ENCODE assay signal across 8 cellular contexts in the genomic region with DNA sequence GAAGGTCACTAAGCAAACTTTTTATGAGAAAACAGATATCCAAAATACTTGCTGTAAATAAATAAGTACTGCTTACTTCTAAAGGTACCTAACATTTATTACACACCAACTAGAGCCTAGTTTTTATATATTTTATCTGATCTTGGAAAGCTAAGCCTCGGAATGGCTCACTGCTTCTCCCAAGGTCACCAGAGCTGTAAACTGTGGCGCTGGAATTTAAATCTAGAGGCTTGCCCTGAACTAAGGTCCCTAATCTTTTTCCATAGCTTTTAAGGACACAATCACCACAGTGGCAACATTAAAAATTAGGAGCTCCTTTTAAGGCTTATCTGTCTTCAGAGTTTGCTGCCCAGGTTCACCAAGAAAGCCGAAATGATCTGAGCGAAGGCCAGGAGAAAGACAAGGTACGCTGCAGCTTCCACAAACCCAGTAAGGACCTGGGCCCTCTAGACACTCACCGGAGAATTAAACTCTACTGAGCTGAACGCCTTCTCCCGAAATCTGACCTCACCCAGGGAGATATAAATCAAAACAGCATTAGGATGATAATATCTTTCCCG. TPM values are rescaled to one million over a fixed set of nuclear protein-coding genes. Genes with fewer than 3 reads are reported as not detected.
DNase-seq lines count a peak whose midpoint lies in the region; ATAC-seq and TF ChIP-seq lines count a peak whose summit lies in the region.

No MANE protein-coding gene starts in this region.

- peaks cover 23% of the 10 kb centered on the region for H3K36me3 Mint-ChIP-seq in activated CD4-positive, alpha-beta memory T cell treated with anti-CD3 and anti-CD28 coated beads, Interleukin-2, amount 10 ng/mL, durations not matched to agents 7 days and 5 days (ENCODE audit: low read depth)

- H3K27ac ChIP-seq in psoas muscle, result peak overlapping the region; percentile 85

- H3K27me3 Mint-ChIP-seq in activated CD4-positive, alpha-beta memory T cell treated with anti-CD3 and anti-CD28 coated beads, Interleukin-2, amount 10 ng/mL, durations not matched to agents 7 days and 5 days, result no peaks in the 10 kb centered on the region

- intact Hi-C loops in left cardiac atrium (cut with DNase I) (no loop called here), psoas muscle (cut with DNase I) (loop anchor here in 1 of 2 donors (10.0 kb wide), 1 partner anchor 352 kb away; a partner anchor contains a TSS)

- POLR2A ChIA-PET in activated CD4-positive, alpha-beta memory T cell treated with anti-CD3 and anti-CD28 coated beads, Interleukin-2, amount 10 ng/mL, durations not matched to agents 7 days and 5 days (lab: Charles Lee), result interaction anchor here (0.9 to 9.5 kb wide), 6 partner anchors 10 to 352 kb away, joined by 3 to 144 read pairs (median 6); a partner anchor contains a TSS

- H3K4me1 ChIP-seq in psoas muscle, result peaks cover 16% of the 10 kb centered on the region

- peak; percentile 79 for DNase-seq in NCI-H2171 treated with DMSO at 0.1 percent for 48 hours (lab: John Stamatoyannopoulos, UW)
- no peak for DNase-seq in NCI-H2171 (lab: John Stamatoyannopoulos, UW)
- DNase-seq in activated CD4-positive, alpha-beta memory T cell treated with anti-CD3 and anti-CD28 coated beads, Interleukin-2, amount 10 ng/mL, durations not matched to agents 7 days and 5 days, result no peak
- no peak for DNase-seq in left cardiac atrium
- DNase-seq in psoas muscle, result no peak
- DNase-seq in putamen (ENCODE audit: low spot score), result no peak
- no peak for DNase-seq in SK-N-DZ (ENCODE audit: low spot score)

- CTCF ChIA-PET in activated CD4-positive, alpha-beta memory T cell treated with anti-CD3 and anti-CD28 coated beads, Interleukin-2, amount 10 ng/mL, durations not matched to agents 7 days and 5 days (lab: Charles Lee), result interaction anchor here (1.3 to 2.8 kb wide), 4 partner anchors 9 to 278 kb away, joined by 4 to 29 read pairs (median 9); a partner anchor contains a TSS

- 0 to 2% (median 1%) methylated on average over 9 of the region's 9 CpGs for WGBS in psoas muscle, 3 donors

- peaks cover 0 to 17% of the 10 kb centered on the region in 2 donors for H3K36me3 ChIP-seq in psoas muscle (ENCODE audit: insufficient read depth in 1 of 2, low read depth in 1 of 2)

- H3K4me3 Mint-ChIP-seq in activated CD4-positive, alpha-beta memory T cell treated with anti-CD3 and anti-CD28 coated beads, Interleukin-2, amount 10 ng/mL, durations not matched to agents 7 days and 5 days, result peak overlapping the region; percentile 99

- no peaks in the 10 kb centered on the region for H3K9me3 Mint-ChIP-seq in activated CD4-positive, alpha-beta memory T cell treated with anti-CD3 and anti-CD28 coated beads, Interleukin-2, amount 10 ng/mL, durations not matched to agents 7 days and 5 days

- H3K27ac Mint-ChIP-seq in activated CD4-positive, alpha-beta memory T cell treated with anti-CD3 and anti-CD28 coated beads, Interleukin-2, amount 10 ng/mL, durations not matched to agents 7 days and 5 days, result peak overlapping the region; percentile 91

- H3K9me3 ChIP-seq in psoas muscle, result no peaks in the 10 kb centered on the region

- H3K4me1 Mint-ChIP-seq in activated CD4-positive, alpha-beta memory T cell treated with anti-CD3 and anti-CD28 coated beads, Interleukin-2, amount 10 ng/mL, durations not matched to agents 7 days and 5 days, result peaks cover 65% of the 10 kb centered on the region

- H3K27me3 ChIP-seq in psoas muscle (ENCODE audit: insufficient read depth in 3 of 3, low read length in 2 of 3), result no peaks in the 10 kb centered on the region

- no peak for TF ChIP-seq CTCF in psoas muscle (IDR thresholded peaks at IDR 0.05)

- ATAC-seq in HG03045 (IDR thresholded peaks at IDR 0.05; ENCODE audit: unreplicated experiment), result peak; percentile 21
- ATAC-seq in left cardiac atrium, result peak; percentile 39 to 51
- ATAC-seq in psoas muscle, result peak; percentile 41 to 63 (median 49)

- peak overlapping the region; percentile 77 for H3K4me3 ChIP-seq in psoas muscle

RNA-seq across cellular contexts. Expression of a gene that starts 0.6 kb away (rescaled TPM):
- 10 to 100 TPM; 39.3 to 43.4 TPM for total RNA-seq in activated CD4-positive, alpha-beta memory T cell treated with anti-CD3 and anti-CD28 coated beads, Interleukin-2, amount 10 ng/mL, durations not matched to agents 7 days and 5 days
- 10 to 100 TPM; 41.0 to 49.2 TPM for total RNA-seq in left cardiac atrium
- total RNA-seq in psoas muscle, result 10 to 100 TPM; 11.9 to 37.0 (median 28.1) TPM
- 10 to 100 TPM; 35.9 to 67.4 (median 46.0) TPM for polyA plus RNA-seq in psoas muscle
- polyA plus RNA-seq in SK-N-DZ (2014; cell fraction: cytosol; rRNA removed), result 260 and 262 TPM in 2 replicates
- polyA plus RNA-seq in SK-N-DZ (2014; cell fraction: nucleus; rRNA removed), result 112 and 123 TPM in 2 replicates

RNA-seq across cellular contexts. Expression of a gene that starts 11.0 kb away (rescaled TPM):
- total RNA-seq in activated CD4-positive, alpha-beta memory T cell treated with anti-CD3 and anti-CD28 coated beads, Interleukin-2, amount 10 ng/mL, durations not matched to agents 7 days and 5 days, result 10 to 100 TPM; 27.1 to 28.7 TPM
- total RNA-seq in left cardiac atrium, result 10 to 100 TPM; 12.5 to 13.6 TPM
- 10 to 100 TPM; 10.2 to 17.4 (median 14.7) TPM for total RNA-seq in psoas muscle
- polyA plus RNA-seq in psoas muscle, result 10 to 100 TPM; 14.5 to 30.1 (median 18.2) TPM
- polyA plus RNA-seq in SK-N-DZ (2014; cell fraction: cytosol; rRNA removed), result 22.8 and 23.0 TPM in 2 replicates
- polyA plus RNA-seq in SK-N-DZ (2014; cell fraction: nucleus; rRNA removed), result 66.5 and 111 TPM in 2 replicates

RNA-seq across cellular contexts. Expression of a gene that starts 26.7 kb away (rescaled TPM):
- total RNA-seq in activated CD4-positive, alpha-beta memory T cell treated with anti-CD3 and anti-CD28 coated beads, Interleukin-2, amount 10 ng/mL, durations not matched to agents 7 days and 5 days, result 10 to 100 TPM; 20.5 to 21.2 TPM
- total RNA-seq in left cardiac atrium (10 to 100 TPM in 1 of 2 donors, 1 to 10 TPM in 1; 7.6 to 13.3 TPM), psoas muscle (10 to 100 TPM in 1 of 4 donors, 1 to 10 TPM in 3; 4.2 to 10.4 (median 7.5) TPM)
- 1 to 10 TPM; 3.2 to 7.6 (median 3.5) TPM for polyA plus RNA-seq in psoas muscle
- polyA plus RNA-seq in SK-N-DZ (2014; cell fraction: cytosol; rRNA removed), result 27.0 and 37.8 TPM in 2 replicates
- 11.3 and 12.0 TPM in 2 replicates for polyA plus RNA-seq in SK-N-DZ (2014; cell fraction: nucleus; rRNA removed)
